In genomic region chr9:93094294-93095204, GRCh38 we compare ENCODE assay signal across 8 cellular contexts. TPM values are rescaled to one million over a fixed set of nuclear protein-coding genes. Genes with fewer than 3 reads are reported as not detected.
DNase-seq lines count a peak whose midpoint lies in the region; ATAC-seq and TF ChIP-seq lines count a peak whose summit lies in the region.

No MANE protein-coding gene starts in this region.

- no peaks in the 10 kb centered on the region for H3K27me3 ChIP-seq in hepatocyte
- H3K27me3 ChIP-seq in rectal smooth muscle tissue (ENCODE audit: control insufficient read depth, insufficient read depth, low read length): no peaks in the 10 kb centered on the region

- H3K4me3 Mint-ChIP-seq in Calu3 (ENCODE audit: low read depth, unreplicated experiment): peak overlapping the region; percentile 86
- peak overlapping the region; percentile 87 to 96 (median 93) for H3K4me3 Mint-ChIP-seq in IgD-negative memory B cell
- peak overlapping the region; percentile 86 for H3K4me3 Mint-ChIP-seq in activated naive CD8-positive, alpha-beta T cell

- intact Hi-C loops in Calu3 (cut with micrococcal nuclease; ENCODE audit: unreplicated experiment): loop anchor here (10.0 kb wide), 1 partner anchor 140 kb away; no protein-coding TSS in a partner anchor

- H3K36me3 ChIP-seq in hepatocyte (replicated peaks; ENCODE audit: insufficient read depth, low read depth): no peaks in the 10 kb centered on the region
- H3K36me3 ChIP-seq in rectal smooth muscle tissue (ENCODE audit: control insufficient read depth, insufficient read depth, low read length): no peaks in the 10 kb centered on the region

- peaks cover 47% of the 10 kb centered on the region for H3K4me1 Mint-ChIP-seq in Calu3 (ENCODE audit: low read depth, unreplicated experiment)
- peaks cover 50 to 63% (median 62%) of the 10 kb centered on the region in 3 donors for H3K4me1 Mint-ChIP-seq in IgD-negative memory B cell
- H3K4me1 Mint-ChIP-seq in activated naive CD8-positive, alpha-beta T cell (ENCODE audit: low read depth): peaks cover 69% of the 10 kb centered on the region

- H3K9ac ChIP-seq in rectal smooth muscle tissue (ENCODE audit: low read length): peak overlapping the region; percentile 3

- ATAC-seq in HG02642 (IDR thresholded peaks at IDR 0.05; ENCODE audit: poor library complexity, unreplicated experiment) (no peak), GM19023 (IDR thresholded peaks at IDR 0.05; ENCODE audit: unreplicated experiment) (no peak)

- H3K4me1 ChIP-seq in hepatocyte (ENCODE audit: insufficient read depth) (peaks cover 34% of the 10 kb centered on the region), rectal smooth muscle tissue (ENCODE audit: control insufficient read depth, insufficient read depth, low read length) (peaks cover 24% of the 10 kb centered on the region)

- no peak for TF ChIP-seq CTCF in Calu3 (IDR thresholded peaks at IDR 0.05; ENCODE audit: unreplicated experiment)
- TF ChIP-seq CTCF in hepatocyte (IDR thresholded peaks at IDR 0.05; ENCODE audit: poor library complexity): no peak

- peak overlapping the region; percentile 64 for H3K4me2 ChIP-seq in hepatocyte

- 82% methylated on average over 13 of the region's 13 CpGs for WGBS in hepatocyte (ENCODE audit: low lambda C conversion rate, missing lambda C conversion rate)

- H3K36me3 Mint-ChIP-seq in Calu3 (ENCODE audit: insufficient read depth, unreplicated experiment) (peaks cover 37% of the 10 kb centered on the region), IgD-negative memory B cell (no peaks in the 10 kb centered on the region)
- peaks cover 8% of the 10 kb centered on the region for H3K36me3 Mint-ChIP-seq in activated naive CD8-positive, alpha-beta T cell

- no peaks in the 10 kb centered on the region for H3K9me2 ChIP-seq in hepatocyte (replicated peaks; ENCODE audit: insufficient read depth)

- DNase-seq in Calu3 (no peak), hepatocyte (ENCODE audit: low spot score) (no peak), OCI-M2 (lab: John Stamatoyannopoulos, UW; ENCODE audit: unreplicated experiment) (no peak)

- no peaks in the 10 kb centered on the region for H4K20me1 ChIP-seq in hepatocyte (ENCODE audit: insufficient read depth, poor library complexity, severe bottlenecking)

- H3K9me3 ChIP-seq in hepatocyte (ENCODE audit: low read depth): no peaks in the 10 kb centered on the region

- H2AFZ ChIP-seq in hepatocyte: no peak overlapping the region

- CTCF ChIA-PET in Calu3 (lab: Charles Lee): interaction anchor here (0.6 kb wide), 1 partner anchor 14 kb away, joined by 3 read pairs; no protein-coding TSS in a partner anchor

- BruUV-seq in Calu3 (replicated peaks; lab: Mats Ljungman, UMichigan): no TSS peak

- peaks cover 32% of the 10 kb centered on the region for H3K79me2 ChIP-seq in hepatocyte

- H3K9me3 Mint-ChIP-seq in Calu3 (ENCODE audit: low read depth, unreplicated experiment) (peaks cover 4% of the 10 kb centered on the region), IgD-negative memory B cell (no peaks in the 10 kb centered on the region)
- H3K9me3 Mint-ChIP-seq in activated naive CD8-positive, alpha-beta T cell (ENCODE audit: low read depth): no peaks in the 10 kb centered on the region

- H3K27ac ChIP-seq in hepatocyte: peak overlapping the region; percentile 93
- H3K27ac ChIP-seq in rectal smooth muscle tissue (ENCODE audit: low read depth, low read length): peak overlapping the region; percentile 95

- peak overlapping the region; percentile 86 for H3K27ac Mint-ChIP-seq in Calu3 (ENCODE audit: unreplicated experiment)
- peak overlapping the region; percentile 97 to 100 (median 99) for H3K27ac Mint-ChIP-seq in IgD-negative memory B cell
- peak overlapping the region; percentile 92 for H3K27ac Mint-ChIP-seq in activated naive CD8-positive, alpha-beta T cell

- H3K4me3 ChIP-seq in hepatocyte (no peak overlapping the region), rectal smooth muscle tissue (ENCODE audit: low read length) (peak overlapping the region; percentile 77)

- H3K27me3 Mint-ChIP-seq in Calu3 (ENCODE audit: unreplicated experiment): no peaks in the 10 kb centered on the region
- H3K27me3 Mint-ChIP-seq in IgD-negative memory B cell: no peaks in the 10 kb centered on the region
- H3K27me3 Mint-ChIP-seq in activated naive CD8-positive, alpha-beta T cell: no peaks in the 10 kb centered on the region

RNA-seq across cellular contexts. Expression of gene CARD19, which starts 1.5 kb away (rescaled TPM):
- total RNA-seq in Calu3 (2022): 26.1 and 26.4 TPM in 2 replicates
- 36.2 TPM for polyA plus RNA-seq in IgD-negative memory B cell
- total RNA-seq in hepatocyte: 45.3 and 51.3 TPM in 2 replicates
- 67.5 and 72.1 TPM in 2 replicates for polyA plus RNA-seq in hepatocyte

RNA-seq across cellular contexts. Expression of gene SUSD3, which starts 36.0 kb away (rescaled TPM):
- 0.69 and 1.3 TPM in 2 replicates for total RNA-seq in Calu3 (2022)
- 96.3 TPM for polyA plus RNA-seq in IgD-negative memory B cell
- total RNA-seq in hepatocyte: 11.4 and 14.3 TPM in 2 replicates
- 13.5 and 17.3 TPM in 2 replicates for polyA plus RNA-seq in hepatocyte

RNA-seq across cellular contexts. Expression of gene NINJ1, which starts 39.5 kb away (rescaled TPM):
- total RNA-seq in Calu3 (2022): 12.6 and 15.2 TPM in 2 replicates
- 8.3 TPM for polyA plus RNA-seq in IgD-negative memory B cell
- total RNA-seq in hepatocyte: 55.4 and 67.9 TPM in 2 replicates
- polyA plus RNA-seq in hepatocyte: 114 and 135 TPM in 2 replicates
